ENCODE assay signal across 1 cellular context in genomic region chr2:206260427-206261012, GRCh38.
TF ChIP-seq lines count a peak whose summit lies in the region.

No MANE protein-coding gene starts in this region.

TF ChIP-seq in K562, 482 proteins besides CTCF, POLR2A, EP300 and RAD21 (continued from another document):
- TF ChIP-seq RFX1 (IDR thresholded peaks at IDR 0.05) (no peak), PHF20 (IDR thresholded peaks at IDR 0.05; ENCODE audit: partially characterized antibody) (no peak), TBL1XR1 (IDR thresholded peaks at IDR 0.05; ENCODE audit: low read length in 2 of 2) (no peak), DIDO1 (tag; IDR thresholded peaks at IDR 0.05; ENCODE audit: low read depth) (no peak), NFXL1 (CRISPR knock-in tag; IDR thresholded peaks at IDR 0.05) (no peak), RBM22 (IDR thresholded peaks at IDR 0.05; ENCODE audit: low read depth, low read length, poor library complexity, severe bottlenecking) (no peak), PHB2 (IDR thresholded peaks at IDR 0.05; ENCODE audit: low read depth) (no peak), MCM2 (IDR thresholded peaks at IDR 0.05; ENCODE audit: low read depth) (no peak)
